Comparison of ENCODE assay signal across 1 cellular context in genomic region chr10:117375360-117376147, GRCh38.
A peak's percentile ranks its signal among the peaks of the same experiment; 100 is the strongest.
TF ChIP-seq lines count a peak whose summit lies in the region.

Gene PDZD8 (minus strand): TSS chr10:117375440. CDS start chr10:117375227, 213 bp downstream.

TF ChIP-seq in HepG2, 621 proteins besides CTCF, POLR2A, EP300 and RAD21 (continued from another document and continues in another):
- TF ChIP-seq POLR2AphosphoS2 (IDR thresholded peaks at IDR 0.05; ENCODE audit: low read depth, low read length): no peak
- TF ChIP-seq ARHGAP35 (CRISPR knock-in tag; IDR thresholded peaks at IDR 0.05; ENCODE audit: borderline replicate concordance): peak; percentile 94; the same call in 1 of the 2 replicates
- 0 out of 2 replicates have a peak, but pooled peaks have one; percentile 28 for TF ChIP-seq ZNF414 (CRISPR knock-in tag; IDR thresholded peaks at IDR 0.05)
- no peak for TF ChIP-seq MLLT10 (CRISPR knock-in tag; IDR thresholded peaks at IDR 0.05)
- TF ChIP-seq HOXA3 (CRISPR knock-in tag; IDR thresholded peaks at IDR 0.05): peak; percentile 75
- no peak for TF ChIP-seq SRSF1 (optimal IDR thresholded peaks at IDR 0.05; ENCODE audit: low read depth, low read length)
- no peak for TF ChIP-seq MAFG (CRISPR knock-in tag; IDR thresholded peaks at IDR 0.05)
- TF ChIP-seq ZBTB2 (CRISPR knock-in tag; IDR thresholded peaks at IDR 0.05; ENCODE audit: low read depth): no peak; the same call in 1 of the 2 replicates
- no peak for TF ChIP-seq DPF2 (CRISPR knock-in tag; IDR thresholded peaks at IDR 0.05; ENCODE audit: borderline replicate concordance, low read depth)
- TF ChIP-seq ZNF512B (CRISPR knock-in tag; IDR thresholded peaks at IDR 0.05; ENCODE audit: borderline replicate concordance): no peak; the same call in 1 of the 2 replicates
- no peak for TF ChIP-seq U2AF2 (IDR thresholded peaks at IDR 0.05; ENCODE audit: low read depth, low read length)
- TF ChIP-seq ZNF329 (CRISPR knock-in tag; IDR thresholded peaks at IDR 0.05; ENCODE audit: low read depth): 0 out of 2 replicates have a peak, but pooled peaks have one; percentile 49
- no peak for TF ChIP-seq DDIT3 (CRISPR knock-in tag; IDR thresholded peaks at IDR 0.05)
- no peak for TF ChIP-seq FIP1L1 (IDR thresholded peaks at IDR 0.05; ENCODE audit: borderline replicate concordance, insufficient read depth, low read depth, low read length)
- 0 out of 2 replicates have a peak, but pooled peaks have one; percentile 21 for TF ChIP-seq PRDM15 (CRISPR knock-in tag; IDR thresholded peaks at IDR 0.05)
- peak; percentile 77; the same call in 1 of the 2 replicates for TF ChIP-seq MTA1 (CRISPR knock-in tag; IDR thresholded peaks at IDR 0.05; ENCODE audit: borderline replicate concordance)
- no peak for TF ChIP-seq PHB2 (IDR thresholded peaks at IDR 0.05; ENCODE audit: partially characterized antibody)
- no peak for TF ChIP-seq RFX3 (CRISPR knock-in tag; IDR thresholded peaks at IDR 0.05)
- peak; percentile 64 for TF ChIP-seq THAP11 (CRISPR knock-in tag; IDR thresholded peaks at IDR 0.05)
- TF ChIP-seq ATF1 (CRISPR knock-in tag; IDR thresholded peaks at IDR 0.05): no peak
- TF ChIP-seq ZNF619 (CRISPR knock-in tag; IDR thresholded peaks at IDR 0.05): no peak; the same call in 1 of the 2 replicates
- peak; percentile 83 for TF ChIP-seq ZNF333 (CRISPR knock-in tag; IDR thresholded peaks at IDR 0.05; ENCODE audit: borderline replicate concordance)
- no peak for TF ChIP-seq FOXK2 (IDR thresholded peaks at IDR 0.05)
- no peak for TF ChIP-seq AKAP8 (CRISPR knock-in tag; IDR thresholded peaks at IDR 0.05)
- TF ChIP-seq KDM5A (IDR thresholded peaks at IDR 0.05; ENCODE audit: borderline replicate concordance, low read length): 0 out of 2 replicates have a peak, but pooled peaks have one; percentile 19
- 0 out of 2 replicates have a peak, but pooled peaks have one; percentile 74 for TF ChIP-seq SAFB2 (CRISPR knock-in tag; IDR thresholded peaks at IDR 0.05; ENCODE audit: borderline replicate concordance, low read depth)
- peak; percentile 49; the same call in 1 of the 2 replicates for TF ChIP-seq ARID5B (CRISPR knock-in tag; IDR thresholded peaks at IDR 0.05)
- TF ChIP-seq FOSL2 (CRISPR knock-in tag; IDR thresholded peaks at IDR 0.05): peak; percentile 23; the same call in 1 of the 2 replicates
- no peak for TF ChIP-seq LRRFIP1 (CRISPR knock-in tag; conservative IDR thresholded peaks at IDR 0.05)
- TF ChIP-seq ZNF766 (CRISPR knock-in tag; IDR thresholded peaks at IDR 0.05; ENCODE audit: borderline replicate concordance): no peak
- peak; percentile 84; the same call in 1 of the 2 replicates for TF ChIP-seq HOXD1 (CRISPR knock-in tag; IDR thresholded peaks at IDR 0.05)
- peak; percentile 63 for TF ChIP-seq MNT (IDR thresholded peaks at IDR 0.05)
- TF ChIP-seq TCF7 (IDR thresholded peaks at IDR 0.05; ENCODE audit: low read depth): no peak
- no peak for TF ChIP-seq ZSCAN30 (CRISPR knock-in tag; IDR thresholded peaks at IDR 0.05)
- TF ChIP-seq ZBTB25 (CRISPR knock-in tag; IDR thresholded peaks at IDR 0.05): no peak
- TF ChIP-seq ZNF644 (CRISPR knock-in tag; IDR thresholded peaks at IDR 0.05; ENCODE audit: low read depth): no peak
- no peak; the same call in 1 of the 2 replicates for TF ChIP-seq DNMT3B (CRISPR knock-in tag; conservative IDR thresholded peaks at IDR 0.05)
- peak; percentile 38; the same call in 1 of the 2 replicates for TF ChIP-seq SATB2 (CRISPR knock-in tag; IDR thresholded peaks at IDR 0.05)
- peak; percentile 72 for TF ChIP-seq SPEN (CRISPR knock-in tag; IDR thresholded peaks at IDR 0.05; ENCODE audit: low read depth)
- TF ChIP-seq ZNF30 (CRISPR knock-in tag; IDR thresholded peaks at IDR 0.05): no peak
- no peak for TF ChIP-seq MTA3 (CRISPR knock-in tag; IDR thresholded peaks at IDR 0.05)
- no peak; the same call in 1 of the 2 replicates for TF ChIP-seq CREBL2 (CRISPR knock-in tag; IDR thresholded peaks at IDR 0.05; ENCODE audit: borderline replicate concordance)
- TF ChIP-seq ZNF720 (CRISPR knock-in tag; IDR thresholded peaks at IDR 0.05): no peak
